ENCODE assay signal across 23 cellular contexts in the genomic region with DNA sequence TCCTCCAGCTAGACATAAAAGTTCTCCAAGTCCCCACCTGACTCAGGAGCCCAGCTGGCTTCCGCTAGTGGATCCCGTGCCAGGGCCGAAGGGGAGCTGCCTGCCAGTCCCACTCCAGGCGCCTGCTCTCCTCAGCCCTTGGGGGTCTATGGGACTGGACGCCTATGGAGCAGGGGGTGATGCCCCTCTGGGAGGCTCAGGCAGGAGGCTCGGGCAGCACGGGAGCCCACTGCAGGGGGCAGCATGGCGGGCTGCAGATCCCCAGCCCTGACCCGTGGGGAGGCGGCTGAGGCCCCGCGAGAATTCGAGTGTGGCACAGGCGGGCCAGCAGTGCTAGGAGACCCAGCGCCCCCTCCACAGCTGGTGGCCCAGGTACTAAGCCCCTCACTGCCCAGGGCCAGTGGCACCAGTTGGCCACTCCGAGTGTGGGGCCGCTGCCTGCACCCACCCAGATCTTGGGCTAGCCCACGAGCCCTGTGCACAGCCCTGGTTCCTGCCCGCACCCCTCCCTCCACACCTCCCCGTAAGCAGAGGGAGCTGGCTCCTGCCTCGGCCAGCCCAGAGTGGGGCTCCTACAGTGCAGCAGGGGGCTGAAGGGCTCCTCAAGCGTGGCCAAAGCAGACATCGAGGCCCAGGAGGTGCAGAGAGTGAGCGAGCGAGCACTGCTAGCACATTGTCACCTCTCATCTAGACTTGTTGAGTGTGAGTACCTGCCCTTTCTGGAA.
"Had no signal": no experiment of that assay in that cellular context is flagged by ENCODE, and none has a peak within 500 bp of the region (broad histone marks: within the 10 kb centered on the region; RNA-seq: fewer than 3 reads in every experiment).

No MANE protein-coding gene starts in this region.

- H3K4me1 ChIP-seq: colonic mucosa, esophagus muscularis mucosa, esophagus squamous epithelium, foreskin keratinocyte, gastrocnemius medialis, heart left ventricle, heart right ventricle had no signal

- H3K27me3 Mint-ChIP-seq: dendritic cell treated with granulocyte-macrophage colony-stimulating factor and Interleukin-4, amounts not matched to agents 40 ng/mL and 50 ng/mL, for 4 days; effector memory CD8-positive, alpha-beta T cell had no signal

- H3K36me3 ChIP-seq: colonic mucosa, esophagus muscularis mucosa, esophagus squamous epithelium, gastrocnemius medialis, heart left ventricle, heart right ventricle had no signal

- DNase-seq: colonic mucosa; cortex of kidney; dermis blood vessel endothelial cell; dorsolateral prefrontal cortex; effector CD4-positive, alpha-beta T cell; effector CD8-positive, alpha-beta T cell; effector memory CD8-positive, alpha-beta T cell; endodermal cell; erythroblast; esophagus squamous epithelium; foreskin fibroblast; foreskin keratinocyte; foreskin melanocyte; gastrocnemius medialis; glutamatergic neuron; head of caudate nucleus; heart left ventricle; heart right ventricle had no signal

- H3K4me3 ChIP-seq: colonic mucosa, coronary artery, dorsolateral prefrontal cortex, esophagus muscularis mucosa, esophagus squamous epithelium, gastrocnemius medialis, heart left ventricle, heart right ventricle had no signal

- H3K9me3 ChIP-seq: colonic mucosa, esophagus squamous epithelium, gastrocnemius medialis had no signal

- H3K9me3 Mint-ChIP-seq: dendritic cell treated with granulocyte-macrophage colony-stimulating factor and Interleukin-4, amounts not matched to agents 40 ng/mL and 50 ng/mL, for 4 days; effector memory CD8-positive, alpha-beta T cell had no signal

- H3K27ac Mint-ChIP-seq: dendritic cell treated with granulocyte-macrophage colony-stimulating factor and Interleukin-4, amounts not matched to agents 40 ng/mL and 50 ng/mL, for 4 days; effector memory CD8-positive, alpha-beta T cell; endodermal cell had no signal

- H3K27ac ChIP-seq: colonic mucosa, coronary artery, dorsolateral prefrontal cortex, epithelial cell of prostate, esophagus muscularis mucosa, esophagus squamous epithelium, foreskin keratinocyte, gastrocnemius medialis, heart left ventricle, heart right ventricle had no signal

- H3K27me3 ChIP-seq: colonic mucosa, dorsolateral prefrontal cortex, esophagus muscularis mucosa, foreskin keratinocyte, gastrocnemius medialis had no signal

- ATAC-seq: effector memory CD8-positive, alpha-beta T cell; esophagus mucosa; foreskin keratinocyte; gastrocnemius medialis; heart left ventricle; heart right ventricle had no signal

- H3K4me3 Mint-ChIP-seq: dendritic cell treated with granulocyte-macrophage colony-stimulating factor and Interleukin-4, amounts not matched to agents 40 ng/mL and 50 ng/mL, for 4 days; effector memory CD8-positive, alpha-beta T cell; endodermal cell had no signal
